Comparison of ENCODE assay signal across 9 cellular contexts in genomic region chr4:14871676-14872430, GRCh38.
DNase-seq lines count a peak whose midpoint lies in the region; ATAC-seq, FAIRE-seq and TF ChIP-seq lines count a peak whose summit lies in the region.
"Had no signal": no experiment of that assay in that cellular context is flagged by ENCODE, and none has a peak within 500 bp of the region (broad histone marks: within the 10 kb centered on the region; RNA-seq: fewer than 3 reads in every experiment).

No MANE protein-coding gene starts in this region.

- H3K27me3 ChIP-seq in BJ (ENCODE audit: control insufficient read depth, insufficient read depth, low read length) (no peaks in the 10 kb centered on the region; the same call in 1 of the 2 replicates), HCT116 (ENCODE audit: insufficient read depth, low read length) (peaks cover 5% of the 10 kb centered on the region; the same call in 1 of the 2 replicates), WERI-Rb-1 (ENCODE audit: insufficient read depth, low read depth, severe bottlenecking) (no peaks in the 10 kb centered on the region)

- POLR2A ChIA-PET in BJ (lab: Charles Lee) = no interaction called here
- POLR2A ChIA-PET in HCT116 (lab: Charles Lee) = no interaction called here

- no peak for FAIRE-seq in HTR-8/SVneo (lab: Jason Lieb, UNC)
- FAIRE-seq: astrocyte had no signal

- no peaks in the 10 kb centered on the region for H3K9me3 ChIP-seq in HCT116 (ENCODE audit: control insufficient read depth in 1 of 2, insufficient read depth in 1 of 2, low read depth in 1 of 2, low read length in 2 of 2)
- no peaks in the 10 kb centered on the region for H3K9me3 ChIP-seq in WERI-Rb-1 (ENCODE audit: severe bottlenecking)

- H3K36me3 ChIP-seq in BJ (ENCODE audit: control insufficient read depth, insufficient read depth, low read length) = no peaks in the 10 kb centered on the region
- H3K36me3 ChIP-seq in HCT116 (ENCODE audit: control insufficient read depth in 1 of 2, insufficient read depth in 2 of 2, low read length in 2 of 2) = no peaks in the 10 kb centered on the region
- H3K36me3 ChIP-seq in WERI-Rb-1 = no peaks in the 10 kb centered on the region

- no peak overlapping the region for H3K27ac ChIP-seq in HCT116 (ENCODE audit: low read depth, low read length)
- no peak overlapping the region for H3K27ac ChIP-seq in WERI-Rb-1
- no peak overlapping the region for H3K27ac ChIP-seq in coronary artery

- intact Hi-C loops in HCT116 (cut with micrococcal nuclease) = loop anchor here (5.0 kb wide), 1 partner anchor 290 kb away; no protein-coding TSS in a partner anchor

- H3K9me2 ChIP-seq in HCT116 (ENCODE audit: insufficient read depth) = no peaks in the 10 kb centered on the region

- DNase-seq in BJ (ENCODE audit: low read depth) = no peak
- DNase-seq in HCT116 (ENCODE audit: low read depth, low spot score) = peak; percentile 2
- peak; percentile 33 for DNase-seq in WERI-Rb-1
- peak; percentile 48 for DNase-seq in iPS-NIHi7 (ENCODE audit: extremely low spot score)
- no peak for DNase-seq in cerebellar nuclear complex (lab: John Stamatoyannopoulos, UW)
- no peak for DNase-seq in coronary artery (ENCODE audit: low spot score)
- DNase-seq in HTR-8/SVneo (ENCODE audit: insufficient read length, low spot score) = no peak

- no peak overlapping the region for H3K4me2 ChIP-seq in HCT116 (ENCODE audit: low read length)

- no peak overlapping the region for H3K9ac ChIP-seq in HCT116 (ENCODE audit: low read length)

- CTCF ChIA-PET in BJ (lab: Yijun Ruan, JAX) = no interaction called here
- CTCF ChIA-PET in HCT116 (lab: Charles Lee) = no interaction called here

- no peaks in the 10 kb centered on the region for H3K79me2 ChIP-seq in HCT116 (ENCODE audit: insufficient read depth, low read length)

- H3K4me3 ChIP-seq in BJ (ENCODE audit: low read depth, low read length) (no peak overlapping the region), HCT116 (replicated peaks in 1 of 2; ENCODE audit: low read depth in 1 of 2, low read length in 2 of 2) (no peak overlapping the region), WERI-Rb-1 (ENCODE audit: low read depth, low read length) (no peak overlapping the region), coronary artery (no peak overlapping the region)

- H3K4me1 ChIP-seq in HCT116 (ENCODE audit: control insufficient read depth in 1 of 2, insufficient read depth in 2 of 2, low read length in 2 of 2) = no peaks in the 10 kb centered on the region

- no TSS peak for BruUV-seq in HCT116 (replicated peaks; lab: Mats Ljungman, UMichigan)

- TF ChIP-seq CTCF in BJ (IDR thresholded peaks at IDR 0.05; ENCODE audit: insufficient read depth, low read depth, low read length) = peak; percentile 31
- TF ChIP-seq CTCF in HCT116 (IDR thresholded peaks at IDR 0.05 in 2 of 3, conservative IDR thresholded peaks at IDR 0.05 in 1 of 3; ENCODE audit: borderline replicate concordance in 1 of 3, insufficient read depth in 1 of 3, low read depth in 2 of 3, low read length in 2 of 3) = peak in 2 of 3 experiments; percentile 41 to 45; a peak in 4 of 6 replicates
- peak; percentile 53 for TF ChIP-seq CTCF in WERI-Rb-1 (IDR thresholded peaks at IDR 0.05; ENCODE audit: low read depth, low read length)
- no peak for TF ChIP-seq CTCF in coronary artery (IDR thresholded peaks at IDR 0.05)

- RAD21 ChIA-PET in HCT116 (lab: Charles Lee; ENCODE audit: low non-redundant PET in 1 of 2, low total read pairs in 2 of 2, uncharacterized antibody in 2 of 2, unreplicated experiment in 2 of 2) = no interaction called here

- no peaks in the 10 kb centered on the region for H4K20me1 ChIP-seq in HCT116 (ENCODE audit: insufficient read depth)

- ATAC-seq in HCT116 = peak; percentile 74
- ATAC-seq in GM21381 (IDR thresholded peaks at IDR 0.05; ENCODE audit: unreplicated experiment) = no peak

- TF ChIP-seq RAD21 in HCT116 (IDR thresholded peaks at IDR 0.05; ENCODE audit: low read depth) = no peak

- no peak for TF ChIP-seq POLR2A in HCT116 (IDR thresholded peaks at IDR 0.05; ENCODE audit: borderline replicate concordance, extremely low read depth, insufficient read depth, insufficient read length)

- no peak overlapping the region for H2AFZ ChIP-seq in HCT116 (ENCODE audit: low read depth, low read length, poor library complexity, severe bottlenecking)

TF ChIP-seq in HCT116, 20 proteins besides CTCF, POLR2A, EP300 and RAD21:
- TF ChIP-seq TCF7L2 (IDR thresholded peaks at IDR 0.05; ENCODE audit: borderline replicate concordance, extremely low read depth, insufficient read depth, insufficient read length) = no peak
- TF ChIP-seq ZNF274 (IDR thresholded peaks at IDR 0.05; ENCODE audit: low read depth, low read length) = no peak

Comparison
In these comparisons a context has a peak if more than half of its experiments do, and no peak if none do; other contexts are left out.
1. DNase-seq: peak in HCT116 (single experiment), WERI-Rb-1 (single experiment) and iPS-NIHi7 (single experiment); none in BJ (single experiment), cerebellar nuclear complex (0 of 2), coronary artery (single experiment) and HTR-8/SVneo (single experiment).